ENCODE assay signal across 17 cellular contexts in genomic region chr6:34360556-34360955, GRCh38. TPM values are rescaled to one million over a fixed set of nuclear protein-coding genes. Genes with fewer than 3 reads are reported as not detected.
A peak's percentile ranks its signal among the peaks of the same experiment; 100 is the strongest.
DNase-seq lines count a peak whose midpoint lies in the region; ATAC-seq, FAIRE-seq and TF ChIP-seq lines count a peak whose summit lies in the region.
"Had no signal": no experiment of that assay in that cellular context is flagged by ENCODE, and none has a peak within 500 bp of the region (broad histone marks: within the 10 kb centered on the region; RNA-seq: fewer than 3 reads in every experiment).

No MANE protein-coding gene starts in this region.

- 93% methylated on average over 2 of the region's 2 CpGs for WGBS in K562 (ENCODE audit: insufficient coverage, low coverage, missing lambda C conversion rate)
- WGBS in testis, 2 donors = 63 to 83% methylated on average over 2 of the region's 2 CpGs

- H3K9ac ChIP-seq in K562 (ENCODE audit: insufficient read depth in 1 of 2, low read depth in 2 of 2, low read length in 2 of 2) = no peak overlapping the region
- no peak overlapping the region for H3K9ac ChIP-seq in keratinocyte (ENCODE audit: control insufficient read depth, extremely low read depth, insufficient read depth, low read length)

- no peak for TF ChIP-seq EP300 in K562 (IDR thresholded peaks at IDR 0.05; ENCODE audit: low read length)

- H3K27me3 ChIP-seq in AG04450 (ENCODE audit: control insufficient read depth, insufficient read depth, low read length) = no peaks in the 10 kb centered on the region
- no peaks in the 10 kb centered on the region for H3K27me3 ChIP-seq in K562 (ENCODE audit: control insufficient read depth in 2 of 2, insufficient read depth in 2 of 2, low read length in 2 of 2)
- H3K27me3 ChIP-seq in keratinocyte (ENCODE audit: control insufficient read depth, extremely low read depth, insufficient read depth, low read length) = no peaks in the 10 kb centered on the region
- H3K27me3 ChIP-seq in testis = no peaks in the 10 kb centered on the region
- H3K27me3 ChIP-seq: sigmoid colon had no signal

- no peak overlapping the region for H3K4me2 ChIP-seq in K562 (ENCODE audit: insufficient read depth, low read length)
- H3K4me2 ChIP-seq in keratinocyte (ENCODE audit: control insufficient read depth, extremely low read depth, insufficient read depth, low read depth, low read length) = peak overlapping the region; percentile 7

- POLR2A ChIA-PET in AG04450 (lab: Yijun Ruan, JAX) = interaction anchor here (1.2 kb wide), 1 partner anchor 111 kb away, joined by 3 read pairs; the partner anchor contains the start of gene SMIM29
- POLR2A ChIA-PET in K562 (lab: Yijun Ruan, JAX) = interaction anchor here (0.7 to 1.6 kb wide), 4 partner anchors 10 to 811 kb away, joined by 3 to 5 read pairs (median 3); no protein-coding TSS in a partner anchor
- POLR2A ChIA-PET in naive thymus-derived CD8-positive, alpha-beta T cell (lab: Charles Lee) = interaction anchor here (0.6 kb wide), 1 partner anchor 248 kb away, joined by 4 read pairs; no protein-coding TSS in a partner anchor

- FAIRE-seq in K562 (lab: Jason Lieb, UNC) (no peak), keratinocyte (lab: Jason Lieb, UNC) (no peak)

- H3K27me3 Mint-ChIP-seq in naive thymus-derived CD8-positive, alpha-beta T cell = no peaks in the 10 kb centered on the region
- H3K27me3 Mint-ChIP-seq: activated naive CD4-positive, alpha-beta T cell treated with anti-CD3 and anti-CD28 coated beads, Interleukin-2, amount 10 ng/mL, durations not matched to agents 7 days and 5 days; natural killer cell treated with Interleukin-12 subunit alpha and Interleukin-12 subunit beta and Interleukin-15 and Interleukin-18, amount 100 ng/mL, for 72 hours; stimulated activated naive CD8-positive, alpha-beta T cell treated with anti-CD3 and anti-CD28 coated beads, Interleukin-15, amount 100 ng/mL, for 72 hours had no signal

- H3K36me3 ChIP-seq in K562 (ENCODE audit: control insufficient read depth, insufficient read depth, low read length) = no peaks in the 10 kb centered on the region
- no peaks in the 10 kb centered on the region for H3K36me3 ChIP-seq in keratinocyte (ENCODE audit: control insufficient read depth in 2 of 2, extremely low read depth in 1 of 2, insufficient read depth in 2 of 2, low read length in 2 of 2)
- H3K36me3 ChIP-seq in testis (ENCODE audit: low read depth, missing control alignments) = no peaks in the 10 kb centered on the region
- H3K36me3 ChIP-seq: sigmoid colon had no signal

- peaks cover 94% of the 10 kb centered on the region for H3K79me2 ChIP-seq in K562 (ENCODE audit: control insufficient read depth, insufficient read depth, low read length)
- peaks cover 68% of the 10 kb centered on the region for H3K79me2 ChIP-seq in keratinocyte (ENCODE audit: control insufficient read depth, insufficient read depth, low read length)

- DNase-seq in AG04450 (ENCODE audit: low read depth, low spot score) (no peak), HS-27A (ENCODE audit: low read depth) (peak; percentile 40), K562 (ENCODE audit: extremely low read depth in 1 of 4, low spot score in 3 of 4) (no peak), keratinocyte (ENCODE audit: low read depth, low spot score) (no peak), testis (no peak), NCI-H1048 (lab: John Stamatoyannopoulos, UW) (no peak), T-helper 9 cell (no peak)
- no peak for DNase-seq in naive thymus-derived CD8-positive, alpha-beta T cell
- DNase-seq: activated naive CD4-positive, alpha-beta T cell treated with anti-CD3 and anti-CD28 coated beads, Interleukin-2, amount 10 ng/mL, durations not matched to agents 7 days and 5 days; KG1; left ventricle myocardium superior; NCI-H146; sigmoid colon; stimulated activated naive CD8-positive, alpha-beta T cell treated with anti-CD3 and anti-CD28 coated beads, Interleukin-15, amount 100 ng/mL, for 72 hours had no signal

- H4K20me1 ChIP-seq in K562 (replicated peaks; ENCODE audit: control insufficient read depth, insufficient read depth, low read length) (peaks cover 15% of the 10 kb centered on the region; the same call in 1 of the 2 replicates), keratinocyte (ENCODE audit: control insufficient read depth, extremely low read depth, insufficient read depth, low read length) (peaks cover 3% of the 10 kb centered on the region)

- H3K4me3 ChIP-seq in AG04450 (ENCODE audit: low read depth, low read length) = no peak overlapping the region
- no peak overlapping the region for H3K4me3 ChIP-seq in K562
- no peak overlapping the region for H3K4me3 ChIP-seq in keratinocyte (ENCODE audit: control insufficient read depth in 2 of 3, extremely low read depth in 1 of 3, insufficient read depth in 2 of 3, low read depth in 1 of 3, low read length in 3 of 3)
- H3K4me3 ChIP-seq in testis = no peak overlapping the region
- H3K4me3 ChIP-seq: sigmoid colon had no signal

- no peaks in the 10 kb centered on the region for H3K9me3 Mint-ChIP-seq in naive thymus-derived CD8-positive, alpha-beta T cell
- H3K9me3 Mint-ChIP-seq: activated naive CD4-positive, alpha-beta T cell treated with anti-CD3 and anti-CD28 coated beads, Interleukin-2, amount 10 ng/mL, durations not matched to agents 7 days and 5 days; natural killer cell treated with Interleukin-12 subunit alpha and Interleukin-12 subunit beta and Interleukin-15 and Interleukin-18, amount 100 ng/mL, for 72 hours; stimulated activated naive CD8-positive, alpha-beta T cell treated with anti-CD3 and anti-CD28 coated beads, Interleukin-15, amount 100 ng/mL, for 72 hours had no signal

- H2AFZ ChIP-seq in K562 (ENCODE audit: low read depth, low read length) (no peak overlapping the region), keratinocyte (ENCODE audit: control insufficient read depth, low read length) (no peak overlapping the region)

- H3K4me1 ChIP-seq in K562 (replicated peaks in 1 of 2; ENCODE audit: control insufficient read depth in 2 of 2, insufficient read depth in 2 of 2, low read length in 2 of 2) = peaks cover 0 to 19% of the 10 kb centered on the region in 2 experiments; a peak in 3 of 5 replicates
- H3K4me1 ChIP-seq in keratinocyte (ENCODE audit: control insufficient read depth, extremely low read depth, insufficient read depth, low read length) = peaks cover 15% of the 10 kb centered on the region
- no peaks in the 10 kb centered on the region for H3K4me1 ChIP-seq in testis

- dilution Hi-C loops in keratinocyte (cut with MboI; ENCODE audit: extremely low pct_ligation_motif_present, low sequenced_read_pairs) = no loop called here

- peaks cover 15 to 52% (median 38%) of the 10 kb centered on the region in 4 donors for H3K4me1 Mint-ChIP-seq in naive thymus-derived CD8-positive, alpha-beta T cell

- H3K36me3 Mint-ChIP-seq in naive thymus-derived CD8-positive, alpha-beta T cell = no peaks in the 10 kb centered on the region
- H3K36me3 Mint-ChIP-seq: activated naive CD4-positive, alpha-beta T cell treated with anti-CD3 and anti-CD28 coated beads, Interleukin-2, amount 10 ng/mL, durations not matched to agents 7 days and 5 days; natural killer cell treated with Interleukin-12 subunit alpha and Interleukin-12 subunit beta and Interleukin-15 and Interleukin-18, amount 100 ng/mL, for 72 hours had no signal

- H3K9me1 ChIP-seq in K562 (ENCODE audit: control insufficient read depth, insufficient read depth, low read length) = no peaks in the 10 kb centered on the region
- H3K9me1 ChIP-seq in keratinocyte (ENCODE audit: control insufficient read depth, extremely low read depth, insufficient read depth, low read length) = no peaks in the 10 kb centered on the region

- no peaks in the 10 kb centered on the region for H3K9me3 ChIP-seq in AG04450 (ENCODE audit: control insufficient read depth, insufficient read depth, low read length)
- H3K9me3 ChIP-seq in K562 (replicated peaks; ENCODE audit: control insufficient read depth, insufficient read depth, low read depth, low read length) = no peaks in the 10 kb centered on the region
- H3K9me3 ChIP-seq in keratinocyte (ENCODE audit: control insufficient read depth, low read depth, low read length) = no peaks in the 10 kb centered on the region
- no peaks in the 10 kb centered on the region for H3K9me3 ChIP-seq in testis
- H3K9me3 ChIP-seq: sigmoid colon had no signal

- ATAC-seq in K562 = no peak
- no peak for ATAC-seq in naive thymus-derived CD8-positive, alpha-beta T cell
- ATAC-seq: HCT116; left ventricle myocardium superior; natural killer cell treated with Interleukin-12 subunit alpha and Interleukin-12 subunit beta and Interleukin-15 and Interleukin-18, amount 100 ng/mL, for 72 hours; stimulated activated naive CD8-positive, alpha-beta T cell treated with anti-CD3 and anti-CD28 coated beads, Interleukin-15, amount 100 ng/mL, for 72 hours had no signal

- TF ChIP-seq RAD21 in K562 (CRISPR knock-in tag; conservative IDR thresholded peaks at IDR 0.05 in 1 of 2, IDR thresholded peaks at IDR 0.05 in 1 of 2) = no peak

- in situ Hi-C loops in K562 (cut with MboI) = no loop called here

- BruUV-seq in K562 (replicated peaks; lab: Mats Ljungman, UMichigan) = no TSS peak

- peak overlapping the region; percentile 31 for H3K27ac ChIP-seq in AG04450 (ENCODE audit: low read depth, low read length)
- H3K27ac ChIP-seq in K562 (ENCODE audit: extremely low read depth, low read depth, low read length) = no peak overlapping the region
- no peak overlapping the region for H3K27ac ChIP-seq in keratinocyte (ENCODE audit: control insufficient read depth, insufficient read depth, low read length)
- H3K27ac ChIP-seq in testis = no peak overlapping the region
- H3K27ac ChIP-seq: epithelial cell of prostate, sigmoid colon had no signal

- TF ChIP-seq POLR2A in K562 (conservative IDR thresholded peaks at IDR 0.05) (no peak), testis (IDR thresholded peaks at IDR 0.05) (no peak)

- intact Hi-C loops in K562 (cut with micrococcal nuclease) (no loop called here), testis (cut with DNase I; ENCODE audit: low total_unique reads) (no loop called here)

- H3K4me3 Mint-ChIP-seq in naive thymus-derived CD8-positive, alpha-beta T cell = no peak overlapping the region
- H3K4me3 Mint-ChIP-seq: activated naive CD4-positive, alpha-beta T cell treated with anti-CD3 and anti-CD28 coated beads, Interleukin-2, amount 10 ng/mL, durations not matched to agents 7 days and 5 days; natural killer cell treated with Interleukin-12 subunit alpha and Interleukin-12 subunit beta and Interleukin-15 and Interleukin-18, amount 100 ng/mL, for 72 hours; stimulated activated naive CD8-positive, alpha-beta T cell treated with anti-CD3 and anti-CD28 coated beads, Interleukin-15, amount 100 ng/mL, for 72 hours had no signal

- peak overlapping the region in 3 of 10 donors; percentile 4 to 35 (median 6) for H3K27ac Mint-ChIP-seq in naive thymus-derived CD8-positive, alpha-beta T cell
- H3K27ac Mint-ChIP-seq: activated naive CD4-positive, alpha-beta T cell treated with anti-CD3 and anti-CD28 coated beads, Interleukin-2, amount 10 ng/mL, durations not matched to agents 7 days and 5 days; natural killer cell treated with Interleukin-12 subunit alpha and Interleukin-12 subunit beta and Interleukin-15 and Interleukin-18, amount 100 ng/mL, for 72 hours had no signal

- no peak for TF ChIP-seq CTCF in AG04450 (IDR thresholded peaks at IDR 0.05; ENCODE audit: low read depth, low read length)
- TF ChIP-seq CTCF in K562 (IDR thresholded peaks at IDR 0.05 in 2 of 3, conservative IDR thresholded peaks at IDR 0.05 in 1 of 3; ENCODE audit: insufficient read depth in 2 of 3, low read depth in 1 of 3, low read length in 3 of 3) = no peak
- no peak for TF ChIP-seq CTCF in keratinocyte (optimal IDR thresholded peaks at IDR 0.05 in 1 of 3, IDR thresholded peaks at IDR 0.05 in 1 of 3, conservative IDR thresholded peaks at IDR 0.05 in 1 of 3; ENCODE audit: extremely low read depth in 1 of 3, insufficient read depth in 2 of 3, low read length in 3 of 3)
- TF ChIP-seq CTCF in testis (IDR thresholded peaks at IDR 0.05) = no peak

- CTCF ChIA-PET in AG04450 (lab: Charles Lee) (interaction anchor here (0.6 to 1.6 kb wide), 3 partner anchors 18 to 52 kb away, joined by 3 to 4 read pairs (median 3); no protein-coding TSS in a partner anchor), K562 (lab: Yijun Ruan, JAX; ENCODE audit: low intra/inter-chr PET ratio) (no interaction called here)

RNA-seq across cellular contexts. Expression of gene NUDT3, which starts 31.9 kb away (rescaled TPM):
- 23.7 and 26.7 TPM in 2 replicates for polyA plus RNA-seq in AG04450 (2011; rRNA removed)
- polyA minus RNA-seq in AG04450 (2011; rRNA and poly(A)+ RNA removed) = 23.3 and 32.4 TPM in 2 replicates
- total RNA-seq in K562 (2011; cell fraction: chromatin; rRNA removed; ENCODE audit: low replicate concordance) = 19.3 and 42.2 TPM in 2 replicates
- 17.3 and 21.3 TPM in 2 replicates for total RNA-seq in K562 (2011; cell fraction: nucleolus; rRNA removed)
- 38.4 and 67.7 TPM in 2 replicates for total RNA-seq in K562 (2011; cell fraction: nucleoplasm; rRNA removed)
- 47.3 and 51.0 TPM in 2 replicates for total RNA-seq in K562 (2014; rRNA removed)
- 61.8 and 70.8 TPM in 2 replicates for total RNA-seq in K562 (2014; rRNA removed; fragmentation: Illumina TruSeq; extraction: Trizol)
- 57.2 and 59.8 TPM in 2 replicates for total RNA-seq in K562 (2015; rRNA removed; fragmentation: Illumina TruSeq; extraction: Trizol)
- total RNA-seq in K562 (2021) = 49.8 and 56.4 TPM in 2 replicates
- 68.5 and 81.2 TPM in 2 replicates for polyA plus RNA-seq in K562 (2011; rRNA removed)
- 29.2 and 49.7 TPM in 2 replicates for polyA plus RNA-seq in K562 (2011; cell fraction: cytosol; rRNA removed)
- 20.7 and 29.1 TPM in 2 replicates for polyA plus RNA-seq in K562 (2011; cell fraction: nucleus; rRNA removed)
- 15.2 and 19.2 TPM in 2 replicates for polyA plus RNA-seq in K562 (2012)
- polyA plus RNA-seq in K562 (2014; fragmentation: Illumina TruSeq; extraction: Trizol) = 54.8 and 56.0 TPM in 2 replicates
- 10 to 100 TPM in 1 of 2 experiments, 1 to 10 TPM in 1; 5.4 to 57.7 TPM for polyA plus RNA-seq in K562 (2014; fragmentation: Nextera tagmentation; extraction: Ambion mirVana)
- 54.4 and 56.8 TPM in 2 replicates for polyA plus RNA-seq in K562 (2014; rRNA removed)
- 105 and 133 TPM in 2 replicates for polyA minus RNA-seq in K562 (2011; rRNA and poly(A)+ RNA removed)
- 46.1 and 59.9 TPM in 2 replicates for polyA minus RNA-seq in K562 (2011; cell fraction: cytosol; rRNA and poly(A)+ RNA removed)
- 9.4 and 18.1 TPM in 2 replicates for polyA minus RNA-seq in K562 (2011; cell fraction: nucleus; rRNA and poly(A)+ RNA removed)
- 11.5 to 20.6 TPM (median 16.5 TPM) in 3 replicates for polyA plus RNA-seq in keratinocyte
- polyA plus RNA-seq in keratinocyte (2011; ENCODE audit: low read depth) = 2.0 TPM
- polyA plus RNA-seq in keratinocyte (2011; cell fraction: cytosol; rRNA removed) = 12.9 and 16.8 TPM in 2 replicates
- 15.1 and 15.3 TPM in 2 replicates for polyA plus RNA-seq in keratinocyte (2011; cell fraction: nucleus; rRNA removed)
- 2.4 and 8.8 TPM in 2 replicates for polyA plus RNA-seq in keratinocyte (2012; ENCODE audit: low replicate concordance)
- polyA minus RNA-seq in keratinocyte = 12.7 to 30.6 TPM (median 21.0 TPM) in 3 replicates
- 24.2 TPM for polyA minus RNA-seq in keratinocyte (2011; cell fraction: cytosol; rRNA and poly(A)+ RNA removed)
- polyA minus RNA-seq in keratinocyte (2011; cell fraction: nucleus; rRNA and poly(A)+ RNA removed) = 10.1 and 21.6 TPM in 2 replicates
- 10 to 100 TPM; 29.8 to 31.7 TPM for total RNA-seq in naive thymus-derived CD8-positive, alpha-beta T cell
- 10 to 100 TPM in 1 of 3 donors, 1 to 10 TPM in 2; 7.4 to 10.8 (median 9.3) TPM for polyA plus RNA-seq in naive thymus-derived CD8-positive, alpha-beta T cell
- total RNA-seq in testis = 10 to 100 TPM; 24.0 to 28.3 TPM
- 18.7 TPM for polyA plus RNA-seq in testis (ENCODE audit: insufficient read depth, low read depth, low replicate concordance)
